Comparison of ENCODE assay signal across 8 cellular contexts in the genomic region with DNA sequence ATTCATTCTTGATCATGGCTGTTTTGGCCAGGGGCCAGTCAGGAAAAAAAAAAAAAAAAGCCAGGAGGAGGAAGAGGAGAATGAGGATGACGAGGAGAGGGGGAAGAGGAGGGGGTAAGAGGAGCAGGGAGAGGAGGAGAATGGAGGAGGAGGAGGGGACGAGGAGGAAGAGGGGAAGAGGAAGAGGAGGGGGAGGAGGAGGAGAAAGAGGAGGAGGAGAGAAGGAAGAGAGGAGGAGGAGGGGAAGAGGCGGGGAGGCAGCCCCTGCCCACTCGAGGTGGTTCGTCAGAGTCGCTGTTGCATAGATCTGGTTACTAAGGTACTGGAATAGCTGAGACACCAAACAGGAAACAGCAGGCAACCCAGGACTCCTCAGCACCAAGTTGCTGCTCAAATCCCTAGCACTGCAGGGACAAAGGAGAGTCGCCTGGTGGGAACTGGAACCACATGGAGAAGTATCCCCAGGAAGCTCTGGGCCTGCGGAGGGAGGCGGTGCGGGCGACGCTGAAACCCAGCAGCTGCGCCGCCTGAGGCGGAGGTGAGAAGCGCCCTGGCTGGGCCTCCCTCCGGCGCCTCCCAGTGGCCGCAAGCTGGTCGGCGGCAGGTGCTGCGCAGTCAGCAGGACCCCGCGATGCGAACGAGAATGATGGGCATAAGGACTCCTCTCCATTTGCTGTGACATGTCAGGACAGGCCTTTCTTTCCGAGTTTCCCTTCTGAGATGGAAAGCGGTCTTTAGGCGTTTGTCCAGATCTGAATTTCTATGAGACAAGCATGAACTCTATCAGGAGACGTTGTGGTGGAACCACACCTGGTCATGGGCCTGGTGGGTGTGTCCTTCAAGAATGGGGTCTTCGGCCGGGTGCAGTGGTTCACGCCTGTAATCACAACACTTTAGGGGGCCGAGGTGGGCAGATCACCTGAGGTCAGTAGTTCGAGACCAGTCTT. TPM values are rescaled to one million over a fixed set of nuclear protein-coding genes. Genes with fewer than 3 reads are reported as not detected.
DNase-seq lines count a peak whose midpoint lies in the region; ATAC-seq and TF ChIP-seq lines count a peak whose summit lies in the region.

No MANE protein-coding gene starts in this region.

- intact Hi-C loops in dendritic cell treated with granulocyte-macrophage colony-stimulating factor and Interleukin-4, amounts not matched to agents 40 ng/mL and 50 ng/mL, for 4 days (cut with micrococcal nuclease), result loop anchor here (2.0 to 10.0 kb wide), 2 partner anchors 45 to 141 kb away; no protein-coding TSS in a partner anchor

- no peak overlapping the region for H3K9ac ChIP-seq in liver (ENCODE audit: low read depth in 1 of 2, low read length in 2 of 2)

- H3K36me3 ChIP-seq in liver (ENCODE audit: control insufficient read depth in 4 of 4, insufficient read depth in 3 of 4, low read depth in 1 of 4, low read length in 3 of 4), result no peaks in the 10 kb centered on the region

- H3K27me3 ChIP-seq in liver (ENCODE audit: control insufficient read depth in 4 of 4, insufficient read depth in 4 of 4, low read length in 3 of 4), result no peaks in the 10 kb centered on the region

- peak; percentile 87 for TF ChIP-seq CTCF in liver (IDR thresholded peaks at IDR 0.05; ENCODE audit: low read depth, low read length, missing input control)

- WGBS in liver, result 41% methylated on average over 35 of the region's 35 CpGs

- peak; percentile 57 for ATAC-seq in HG02870 (IDR thresholded peaks at IDR 0.05; ENCODE audit: unreplicated experiment)
- ATAC-seq in HG03571 (IDR thresholded peaks at IDR 0.05; ENCODE audit: unreplicated experiment), result no peak

- no peaks in the 10 kb centered on the region for H3K9me3 Mint-ChIP-seq in dendritic cell treated with granulocyte-macrophage colony-stimulating factor and Interleukin-4, amounts not matched to agents 40 ng/mL and 50 ng/mL, for 4 days

- no peaks in the 10 kb centered on the region for H3K36me3 Mint-ChIP-seq in dendritic cell treated with granulocyte-macrophage colony-stimulating factor and Interleukin-4, amounts not matched to agents 40 ng/mL and 50 ng/mL, for 4 days (ENCODE audit: low read depth)

- peak; percentile 50 for DNase-seq in GM04504 (ENCODE audit: low read depth)
- DNase-seq in NCI-H345 treated with DMSO at 0.1 percent for 48 hours (lab: John Stamatoyannopoulos, UW; ENCODE audit: unreplicated experiment), result peak; percentile 59
- peak; percentile 66 to 71 for DNase-seq in activated CD4-positive, alpha-beta T cell treated with anti-CD3 and anti-CD28 coated beads, Interleukin-2, amount 50 U/mL, for 4 hours
- DNase-seq in stimulated activated CD4-positive, alpha-beta T cell treated with anti-CD3 and anti-CD28 coated beads, Interleukin-2, amount 100 ng/mL, for 48 hours, result peak; percentile 73 to 77

- H3K4me1 Mint-ChIP-seq in dendritic cell treated with granulocyte-macrophage colony-stimulating factor and Interleukin-4, amounts not matched to agents 40 ng/mL and 50 ng/mL, for 4 days (ENCODE audit: low read depth), result peaks cover 27% of the 10 kb centered on the region

- peak overlapping the region; percentile 14 for H3K4me3 Mint-ChIP-seq in dendritic cell treated with granulocyte-macrophage colony-stimulating factor and Interleukin-4, amounts not matched to agents 40 ng/mL and 50 ng/mL, for 4 days

- H3K4me3 ChIP-seq in liver (ENCODE audit: low read depth in 1 of 3, low read length in 3 of 3), result no peak overlapping the region

- H3K9me3 ChIP-seq in liver (ENCODE audit: control insufficient read depth in 4 of 4, low read length in 3 of 4), result no peaks in the 10 kb centered on the region

- H3K27ac Mint-ChIP-seq in dendritic cell treated with granulocyte-macrophage colony-stimulating factor and Interleukin-4, amounts not matched to agents 40 ng/mL and 50 ng/mL, for 4 days, result no peak overlapping the region

- H3K27ac ChIP-seq in liver (ENCODE audit: low read depth in 1 of 2, low read length in 2 of 2), result peak overlapping the region in 1 of 2 donors; percentile 32

- peaks cover 11% of the 10 kb centered on the region for H3K27me3 Mint-ChIP-seq in dendritic cell treated with granulocyte-macrophage colony-stimulating factor and Interleukin-4, amounts not matched to agents 40 ng/mL and 50 ng/mL, for 4 days

- H3K4me1 ChIP-seq in liver (ENCODE audit: control insufficient read depth in 4 of 4, insufficient read depth in 4 of 4, low read length in 3 of 4), result peaks cover 2 to 16% (median 14%) of the 10 kb centered on the region in 4 donors

- TF ChIP-seq RAD21 in liver (IDR thresholded peaks at IDR 0.05), result peak; percentile 73 to 90

TF ChIP-seq in liver, 16 proteins besides CTCF, POLR2A, EP300 and RAD21:
- TF ChIP-seq NR2F2 (IDR thresholded peaks at IDR 0.05), result no peak
- no peak for TF ChIP-seq SP1 (IDR thresholded peaks at IDR 0.05)
- TF ChIP-seq JUND (IDR thresholded peaks at IDR 0.05), result no peak

RNA-seq across cellular contexts. Expression of gene FAM240A, which starts 17.5 kb away (rescaled TPM):
- not detected for total RNA-seq in liver
- not detected for polyA plus RNA-seq in liver
